4 cellular contexts compared by ENCODE assay signal in the genomic region with DNA sequence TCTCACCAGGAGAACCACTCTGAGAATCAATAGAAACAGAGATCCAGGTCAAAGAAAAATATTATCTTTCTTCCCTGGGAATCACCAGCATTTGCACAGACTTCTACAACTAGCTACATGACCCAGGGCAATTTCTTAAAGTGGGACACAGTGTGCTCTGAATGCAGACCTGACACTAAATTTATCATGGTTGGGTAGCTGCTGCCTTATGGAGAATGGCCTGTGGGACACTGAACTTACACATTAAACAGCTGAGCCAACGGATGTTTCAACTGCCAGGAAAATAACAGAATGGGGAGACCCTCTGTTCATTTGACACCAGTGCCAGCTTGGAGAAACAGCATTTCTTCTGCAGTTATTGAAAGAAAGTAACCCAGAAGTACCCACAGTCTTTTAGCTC. TPM values are rescaled to one million over a fixed set of nuclear protein-coding genes. Genes with fewer than 3 reads are reported as not detected.
"Had no signal": no experiment of that assay in that cellular context is flagged by ENCODE, and none has a peak within 500 bp of the region (broad histone marks: within the 10 kb centered on the region; RNA-seq: fewer than 3 reads in every experiment).

No MANE protein-coding gene starts in this region.

- H2AFZ ChIP-seq: GM23338 had no signal

- H3K4me3 ChIP-seq: GM23338 had no signal

- H3K4me2 ChIP-seq: GM23338 had no signal

- ATAC-seq: GM23338 had no signal

- DNase-seq: H9, HCEC 1CT had no signal

RNA-seq across cellular contexts. Expression of gene SLC8A1, which starts 54.2 kb away (rescaled TPM):
- polyA plus RNA-seq: IgD-negative memory B cell had no signal
